Comparison of ENCODE assay signal across 19 cellular contexts in genomic region chr5:1967716-1968115, GRCh38.
DNase-seq lines count a peak whose midpoint lies in the region; ATAC-seq and TF ChIP-seq lines count a peak whose summit lies in the region.
"Had no signal": no experiment of that assay in that cellular context is flagged by ENCODE, and none has a peak within 500 bp of the region (broad histone marks: within the 10 kb centered on the region; RNA-seq: fewer than 3 reads in every experiment).

No MANE protein-coding gene starts in this region.

- H3K27ac ChIP-seq in DND-41 (ENCODE audit: low read length), result peak overlapping the region; percentile 44; the same call in 1 of the 2 replicates
- peak overlapping the region; percentile 32 for H3K27ac ChIP-seq in KOPT-K1 (ENCODE audit: low read depth, low read length, poor library complexity, severe bottlenecking)

- peaks cover 10% of the 10 kb centered on the region for H3K4me1 ChIP-seq in DND-41 (ENCODE audit: insufficient read depth, low read length)
- H3K4me1 ChIP-seq in Caco-2, result no peaks in the 10 kb centered on the region
- H3K4me1 ChIP-seq: HAP-1 had no signal

- CTCF ChIA-PET in T-cell (lab: Charles Lee), result no interaction called here
- CTCF ChIA-PET in Caco-2 (lab: Charles Lee), result no interaction called here

- H2AFZ ChIP-seq in DND-41 (ENCODE audit: low read depth, low read length), result no peak overlapping the region

- DNase-seq in DND-41, result peak; percentile 62
- DNase-seq in endothelial cell (ENCODE audit: low spot score), result no peak
- peak; percentile 74 for DNase-seq in osteocyte (ENCODE audit: extremely low spot score, unreplicated experiment)
- DNase-seq in T-cell, result no peak
- DNase-seq in stimulated activated CD4-positive, alpha-beta T cell treated with anti-CD3 and anti-CD28 coated beads, Interleukin-2, amount 100 ng/mL, for 24 hours, result no peak
- DNase-seq in Caco-2, result no peak
- DNase-seq: C1 segment of cervical spinal cord; CD8-positive, alpha-beta memory T cell; DMS79; NCI-H1105; NCI-H2227 treated with DMSO at 0.1 percent for 48 hours; NCI-H510A treated with DMSO at 0.1 percent for 48 hours; NCI-H774; OCI-M1; SHP77 treated with DMSO at 0.1 percent for 48 hours; SK-N-SH had no signal

- H3K9me3 ChIP-seq in DND-41 (ENCODE audit: insufficient read depth, low read length, severe bottlenecking) (no peaks in the 10 kb centered on the region), KOPT-K1 (ENCODE audit: insufficient read depth, low read length, poor library complexity, severe bottlenecking) (no peaks in the 10 kb centered on the region), Caco-2 (no peaks in the 10 kb centered on the region)
- H3K9me3 ChIP-seq: HAP-1, SK-N-SH had no signal

- intact Hi-C loops in Caco-2 (cut with micrococcal nuclease; ENCODE audit: unreplicated experiment), result no loop called here

- POLR2A ChIA-PET in T-cell (lab: Charles Lee), result no interaction called here
- POLR2A ChIA-PET in Caco-2 (lab: Charles Lee), result no interaction called here

- H3K9ac ChIP-seq in DND-41 (ENCODE audit: low read depth, low read length), result no peak overlapping the region
- H3K9ac ChIP-seq: SK-N-SH had no signal

- H3K27me3 ChIP-seq in DND-41 (ENCODE audit: insufficient read depth, low read length, poor library complexity) (peaks cover 5% of the 10 kb centered on the region), Caco-2 (replicated peaks; ENCODE audit: control insufficient read depth, insufficient read depth, low read length) (no peaks in the 10 kb centered on the region; the same call in 1 of the 2 replicates)

- TF ChIP-seq CTCF in DND-41 (IDR thresholded peaks at IDR 0.05; ENCODE audit: borderline replicate concordance, extremely low read depth, low read length, poor library complexity, severe bottlenecking), result no peak
- no peak for TF ChIP-seq CTCF in endothelial cell (IDR thresholded peaks at IDR 0.05; ENCODE audit: unreplicated experiment)
- no peak for TF ChIP-seq CTCF in osteocyte (IDR thresholded peaks at IDR 0.05)
- no peak for TF ChIP-seq CTCF in Caco-2 (IDR thresholded peaks at IDR 0.05; ENCODE audit: insufficient read depth in 1 of 2, low read depth in 1 of 2, low read length in 1 of 2, severe bottlenecking in 1 of 2, unreplicated experiment in 1 of 2)

- H3K4me3 ChIP-seq in DND-41 (ENCODE audit: low read depth in 1 of 2, low read length in 2 of 2) (no peak overlapping the region), Caco-2 (ENCODE audit: low read depth, low read length) (no peak overlapping the region)
- H3K4me3 ChIP-seq: HAP-1 had no signal

- H3K9me3 Mint-ChIP-seq in endothelial cell (ENCODE audit: unreplicated experiment) (no peaks in the 10 kb centered on the region), osteocyte (ENCODE audit: unreplicated experiment) (peaks cover 5% of the 10 kb centered on the region), T-cell (no peaks in the 10 kb centered on the region), Caco-2 (ENCODE audit: unreplicated experiment) (no peaks in the 10 kb centered on the region)
- H3K9me3 Mint-ChIP-seq: IgD-negative memory B cell had no signal

- peaks cover 28% of the 10 kb centered on the region for H3K4me1 Mint-ChIP-seq in endothelial cell (ENCODE audit: unreplicated experiment)
- no peaks in the 10 kb centered on the region for H3K4me1 Mint-ChIP-seq in osteocyte (ENCODE audit: unreplicated experiment)
- H3K4me1 Mint-ChIP-seq in T-cell, result no peaks in the 10 kb centered on the region
- H3K4me1 Mint-ChIP-seq in Caco-2 (ENCODE audit: low read depth, unreplicated experiment), result no peaks in the 10 kb centered on the region
- H3K4me1 Mint-ChIP-seq: CD8-positive, alpha-beta memory T cell; IgD-negative memory B cell had no signal

- H3K27me3 Mint-ChIP-seq in endothelial cell (ENCODE audit: unreplicated experiment), result peaks cover 4% of the 10 kb centered on the region
- H3K27me3 Mint-ChIP-seq in osteocyte (ENCODE audit: unreplicated experiment), result no peaks in the 10 kb centered on the region
- peaks cover 8 to 18% of the 10 kb centered on the region in 2 donors for H3K27me3 Mint-ChIP-seq in T-cell
- H3K27me3 Mint-ChIP-seq in Caco-2 (ENCODE audit: insufficient read depth, unreplicated experiment), result peaks cover 12% of the 10 kb centered on the region

- no peaks in the 10 kb centered on the region for H3K79me2 ChIP-seq in DND-41 (ENCODE audit: insufficient read depth, low read length)

- ATAC-seq in DND-41 (ENCODE audit: insufficient read depth, low read depth) (peak; percentile 62), T-cell (replicated peaks in 1 of 4) (no peak)

- no peak overlapping the region for H3K4me2 ChIP-seq in DND-41 (ENCODE audit: insufficient read depth, low read length)
- H3K4me2 ChIP-seq: SK-N-SH had no signal

- no peaks in the 10 kb centered on the region for H4K20me1 ChIP-seq in DND-41 (ENCODE audit: insufficient read depth, low read length)

- H3K4me3 Mint-ChIP-seq in endothelial cell (ENCODE audit: unreplicated experiment) (no peak overlapping the region), osteocyte (ENCODE audit: unreplicated experiment) (no peak overlapping the region), T-cell (no peak overlapping the region), Caco-2 (ENCODE audit: unreplicated experiment) (no peak overlapping the region)
- H3K4me3 Mint-ChIP-seq: CD8-positive, alpha-beta memory T cell; IgD-negative memory B cell had no signal

- no TSS peak for BruUV-seq in Caco-2 (replicated peaks; lab: Mats Ljungman, UMichigan)

- H3K36me3 Mint-ChIP-seq in endothelial cell (ENCODE audit: low read depth, unreplicated experiment) (no peaks in the 10 kb centered on the region), osteocyte (ENCODE audit: unreplicated experiment) (no peaks in the 10 kb centered on the region), T-cell (no peaks in the 10 kb centered on the region), Caco-2 (ENCODE audit: insufficient read depth, unreplicated experiment) (no peaks in the 10 kb centered on the region)
- H3K36me3 Mint-ChIP-seq: CD8-positive, alpha-beta memory T cell; IgD-negative memory B cell had no signal

- H3K27ac Mint-ChIP-seq in endothelial cell (ENCODE audit: unreplicated experiment) (peak overlapping the region; percentile 85), osteocyte (ENCODE audit: unreplicated experiment) (no peak overlapping the region), T-cell (no peak overlapping the region), Caco-2 (ENCODE audit: unreplicated experiment) (no peak overlapping the region)
- H3K27ac Mint-ChIP-seq: CD8-positive, alpha-beta memory T cell had no signal

- no peaks in the 10 kb centered on the region for H3K36me3 ChIP-seq in DND-41 (ENCODE audit: insufficient read depth, low read length)
- no peaks in the 10 kb centered on the region for H3K36me3 ChIP-seq in KOPT-K1 (ENCODE audit: insufficient read depth, low read length)
- no peaks in the 10 kb centered on the region for H3K36me3 ChIP-seq in Caco-2 (ENCODE audit: control insufficient read depth, insufficient read depth, low read length)
- H3K36me3 ChIP-seq: HAP-1 had no signal

Comparison
In these comparisons a context has a peak if more than half of its experiments do, and no peak if none do; other contexts are left out.
1. DNase-seq: peak in DND-41 (single experiment) and osteocyte (single experiment); none in endothelial cell (single experiment), T-cell (0 of 34), stimulated activated CD4-positive, alpha-beta T cell treated with anti-CD3 and anti-CD28 coated beads, Interleukin-2, amount 100 ng/mL, for 24 hours (0 of 2) and Caco-2 (0 of 2).